ENCODE assay signal across 24 cellular contexts in genomic region chr19:45739498-45740439, GRCh38. TPM values are rescaled to one million over a fixed set of nuclear protein-coding genes. Genes with fewer than 3 reads are reported as not detected.
DNase-seq lines count a peak whose midpoint lies in the region; ATAC-seq and TF ChIP-seq lines count a peak whose summit lies in the region.
"Had no signal": no experiment of that assay in that cellular context is flagged by ENCODE, and none has a peak within 500 bp of the region (broad histone marks: within the 10 kb centered on the region; RNA-seq: fewer than 3 reads in every experiment).

No MANE protein-coding gene starts in this region.

- H3K9me3 Mint-ChIP-seq in GM23338: no peaks in the 10 kb centered on the region
- H3K9me3 Mint-ChIP-seq: activated naive CD8-positive, alpha-beta T cell treated with anti-CD3 and anti-CD28 coated beads, Interleukin-2, amount 10 ng/mL, durations not matched to agents 7 days and 5 days; activated T-helper 1 cell treated with anti-CD3 and anti-CD28 coated beads, Interleukin-12 subunit alpha, Interleukin-12 subunit beta, Interleukin-2, Interleukin-4 antibody, amounts not matched to agents 30 ng/mL and 10 ng/mL and 1 ng/mL, durations not matched to agents 14 hours and 24 hours and 36 hours; CD8-positive, alpha-beta T cell; naive thymus-derived CD8-positive, alpha-beta T cell; T-helper 1 cell treated with Interleukin-12 subunit alpha and Interleukin-12 subunit beta and Interleukin-4 antibody, amounts not matched to agents 30 μg/mL and 1 μg/mL, for 36 hours had no signal

- peaks cover 8% of the 10 kb centered on the region for H3K27me3 Mint-ChIP-seq in GM23338 (ENCODE audit: insufficient read depth, low read depth, poor library complexity)

- H3K36me3 Mint-ChIP-seq in GM23338 (ENCODE audit: low read depth): no peaks in the 10 kb centered on the region
- H3K36me3 Mint-ChIP-seq: activated naive CD8-positive, alpha-beta T cell treated with anti-CD3 and anti-CD28 coated beads, Interleukin-2, amount 10 ng/mL, durations not matched to agents 7 days and 5 days; CD8-positive, alpha-beta T cell; naive thymus-derived CD8-positive, alpha-beta T cell had no signal

- peak; percentile 57 for ATAC-seq in GM23338
- ATAC-seq: activated CD4-positive, CD25-positive, alpha-beta regulatory T cell treated with anti-CD3 and anti-CD28 coated beads, Interleukin-2, amount 50 U/mL, for 24 hours; CD8-positive, alpha-beta T cell; foreskin keratinocyte; naive thymus-derived CD8-positive, alpha-beta T cell; Panc1 had no signal

- H3K4me2 ChIP-seq in GM23338: no peak overlapping the region

- peak overlapping the region; percentile 29 for H2AFZ ChIP-seq in GM23338

- no peak overlapping the region for H3K27ac Mint-ChIP-seq in GM23338
- H3K27ac Mint-ChIP-seq: activated naive CD8-positive, alpha-beta T cell treated with anti-CD3 and anti-CD28 coated beads, Interleukin-2, amount 10 ng/mL, durations not matched to agents 7 days and 5 days; activated T-helper 1 cell treated with anti-CD3 and anti-CD28 coated beads, Interleukin-12 subunit alpha, Interleukin-12 subunit beta, Interleukin-2, Interleukin-4 antibody, amounts not matched to agents 30 ng/mL and 10 ng/mL and 1 ng/mL, durations not matched to agents 14 hours and 24 hours and 36 hours; CD8-positive, alpha-beta T cell; T-helper 1 cell treated with Interleukin-12 subunit alpha and Interleukin-12 subunit beta and Interleukin-4 antibody, amounts not matched to agents 30 μg/mL and 1 μg/mL, for 36 hours had no signal

- H3K4me1 ChIP-seq in GM23338 (ENCODE audit: insufficient read depth): no peaks in the 10 kb centered on the region
- H3K4me1 ChIP-seq: foreskin keratinocyte had no signal

- H3K4me1 Mint-ChIP-seq in GM23338: no peaks in the 10 kb centered on the region; the same call in 2 of the 3 replicates
- H3K4me1 Mint-ChIP-seq: activated naive CD8-positive, alpha-beta T cell treated with anti-CD3 and anti-CD28 coated beads, Interleukin-2, amount 10 ng/mL, durations not matched to agents 7 days and 5 days; naive thymus-derived CD8-positive, alpha-beta T cell had no signal

- no peaks in the 10 kb centered on the region for H3K79me2 ChIP-seq in GM23338 (replicated peaks; ENCODE audit: insufficient read depth)

- TF ChIP-seq CTCF in GM23338 (conservative IDR thresholded peaks at IDR 0.05; ENCODE audit: low read depth in 2 of 2): no peak

- H3F3A ChIP-seq in GM23338 (replicated peaks; ENCODE audit: low read depth): 0 out of 2 replicates have a peak, but pooled peaks cover 7% of the 10 kb centered on the region

- H4K20me1 ChIP-seq in GM23338 (replicated peaks; ENCODE audit: insufficient read depth): no peaks in the 10 kb centered on the region

- no peak overlapping the region for H3K27ac ChIP-seq in GM23338 (ENCODE audit: low read depth)
- H3K27ac ChIP-seq: brain microvascular endothelial cell, foreskin keratinocyte had no signal

- no peak overlapping the region for H3K4me3 Mint-ChIP-seq in GM23338
- H3K4me3 Mint-ChIP-seq: activated naive CD8-positive, alpha-beta T cell treated with anti-CD3 and anti-CD28 coated beads, Interleukin-2, amount 10 ng/mL, durations not matched to agents 7 days and 5 days; activated T-helper 1 cell treated with anti-CD3 and anti-CD28 coated beads, Interleukin-12 subunit alpha, Interleukin-12 subunit beta, Interleukin-2, Interleukin-4 antibody, amounts not matched to agents 30 ng/mL and 10 ng/mL and 1 ng/mL, durations not matched to agents 14 hours and 24 hours and 36 hours; CD8-positive, alpha-beta T cell; naive thymus-derived CD8-positive, alpha-beta T cell; T-helper 1 cell treated with Interleukin-12 subunit alpha and Interleukin-12 subunit beta and Interleukin-4 antibody, amounts not matched to agents 30 μg/mL and 1 μg/mL, for 36 hours had no signal

- H3K4me3 ChIP-seq in GM23338: no peak overlapping the region
- H3K4me3 ChIP-seq: MG63 had no signal

- no peaks in the 10 kb centered on the region for H3K27me3 ChIP-seq in GM23338 (ENCODE audit: insufficient read depth)
- H3K27me3 ChIP-seq: brain microvascular endothelial cell, foreskin keratinocyte, MG63 had no signal

- in situ Hi-C loops in ACHN (cut with HindIII; ENCODE audit: low pct_ligation_motif_present, low pct_unique_long_range_greater_than_20kb, low sequenced_read_pairs): no loop called here

- H3K9me2 ChIP-seq in GM23338 (ENCODE audit: insufficient read depth): no peaks in the 10 kb centered on the region; the same call in 1 of the 2 replicates

- peak; percentile 20 for DNase-seq in ACHN
- DNase-seq in GM23338 (ENCODE audit: low spot score): no peak
- peak; percentile 53 to 64 for DNase-seq in NOMO-1 (lab: John Stamatoyannopoulos, UW; ENCODE audit: unreplicated experiment in 2 of 2)
- peak; percentile 25 for DNase-seq in SW480 (ENCODE audit: low spot score)
- DNase-seq in NCI-H748 treated with DMSO at 0.1 percent for 48 hours (lab: John Stamatoyannopoulos, UW): no peak
- DNase-seq in SW 1271 (lab: John Stamatoyannopoulos, UW): no peak
- no peak for DNase-seq in stimulated activated CD4-positive, alpha-beta T cell treated with anti-CD3 and anti-CD28 coated beads, Interleukin-2, amount 100 ng/mL, for 24 hours
- no peak for DNase-seq in GM03348 (ENCODE audit: low spot score)
- DNase-seq: activated naive CD8-positive, alpha-beta T cell treated with anti-CD3 and anti-CD28 coated beads, Interleukin-2, amount 10 ng/mL, durations not matched to agents 7 days and 5 days; brain microvascular endothelial cell; CD8-positive, alpha-beta T cell; foreskin keratinocyte; kidney glomerular epithelial cell; mesenchymal stem cell; MG63; naive thymus-derived CD8-positive, alpha-beta T cell; NCI-H2081; NCI-H510A treated with DMSO at 0.1 percent for 48 hours had no signal

- no peaks in the 10 kb centered on the region for H3K36me3 ChIP-seq in GM23338 (ENCODE audit: insufficient read depth)
- H3K36me3 ChIP-seq: brain microvascular endothelial cell, MG63 had no signal

TF ChIP-seq in GM23338, 12 proteins besides CTCF, POLR2A, EP300 and RAD21 (continues in another document):
- no peak for TF ChIP-seq CREB1 (CRISPR knock-in tag; IDR thresholded peaks at IDR 0.05; ENCODE audit: low read depth)
- TF ChIP-seq EZH2 (IDR thresholded peaks at IDR 0.05; ENCODE audit: low read depth, unreplicated experiment): no peak
- no peak for TF ChIP-seq ZNF114 (CRISPR knock-in tag; IDR thresholded peaks at IDR 0.05)
- TF ChIP-seq NANOG (IDR thresholded peaks at IDR 0.05; ENCODE audit: borderline replicate concordance): no peak
- TF ChIP-seq POLR2AphosphoS5 (IDR thresholded peaks at IDR 0.05; ENCODE audit: low read depth): no peak
- TF ChIP-seq, protein P1, sequence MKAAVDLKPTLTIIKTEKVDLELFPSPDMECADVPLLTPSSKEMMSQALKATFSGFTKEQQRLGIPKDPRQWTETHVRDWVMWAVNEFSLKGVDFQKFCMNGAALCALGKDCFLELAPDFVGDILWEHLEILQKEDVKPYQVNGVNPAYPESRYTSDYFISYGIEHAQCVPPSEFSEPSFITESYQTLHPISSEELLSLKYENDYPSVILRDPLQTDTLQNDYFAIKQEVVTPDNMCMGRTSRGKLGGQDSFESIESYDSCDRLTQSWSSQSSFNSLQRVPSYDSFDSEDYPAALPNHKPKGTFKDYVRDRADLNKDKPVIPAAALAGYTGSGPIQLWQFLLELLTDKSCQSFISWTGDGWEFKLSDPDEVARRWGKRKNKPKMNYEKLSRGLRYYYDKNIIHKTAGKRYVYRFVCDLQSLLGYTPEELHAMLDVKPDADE (IDR thresholded peaks at IDR 0.05): no peak
- no peak for TF ChIP-seq JUNB (IDR thresholded peaks at IDR 0.05; ENCODE audit: unreplicated experiment)

RNA-seq across cellular contexts. Expression of gene MEIOSIN, which starts 6.5 kb away (rescaled TPM):
- 0.16 and 0.28 TPM in 2 replicates for total RNA-seq in GM23338 (2014; rRNA removed; shearing (Covaris generic))
- polyA plus RNA-seq in GM23338 (2016; fragmentation: Nextera tagmentation; extraction: Ambion mirVana): 0.21 TPM in 1 of 2 replicates, not detected in the other
- total RNA-seq: activated naive CD8-positive, alpha-beta T cell treated with anti-CD3 and anti-CD28 coated beads, Interleukin-2, amount 10 ng/mL, durations not matched to agents 7 days and 5 days; activated T-helper 1 cell treated with anti-CD3 and anti-CD28 coated beads, Interleukin-12 subunit alpha, Interleukin-12 subunit beta, Interleukin-2, Interleukin-4 antibody, amounts not matched to agents 30 ng/mL and 10 ng/mL and 1 ng/mL, durations not matched to agents 14 hours and 24 hours and 36 hours; CD8-positive, alpha-beta T cell; foreskin keratinocyte; naive thymus-derived CD8-positive, alpha-beta T cell; urinary bladder had no signal
- polyA plus RNA-seq: AG04450; foreskin keratinocyte; naive thymus-derived CD8-positive, alpha-beta T cell; urinary bladder had no signal

RNA-seq across cellular contexts. Expression of gene FBXO46, which starts 9.1 kb away (rescaled TPM):
- 34.4 and 35.8 TPM in 2 replicates for total RNA-seq in GM23338 (2014; rRNA removed; shearing (Covaris generic))
- 9.4 and 12.0 TPM in 2 replicates for polyA plus RNA-seq in GM23338 (2016; fragmentation: Nextera tagmentation; extraction: Ambion mirVana)

RNA-seq across cellular contexts. Expression of gene SIX5, which starts 29.3 kb away (rescaled TPM):
- total RNA-seq in GM23338 (2014; rRNA removed; shearing (Covaris generic)): 16.1 and 22.6 TPM in 2 replicates
- polyA plus RNA-seq in GM23338 (2016; fragmentation: Nextera tagmentation; extraction: Ambion mirVana): 10.1 and 12.4 TPM in 2 replicates

RNA-seq across cellular contexts. Expression of gene DMPK, which starts 42.5 kb away (rescaled TPM):
- total RNA-seq in GM23338 (2014; rRNA removed; shearing (Covaris generic)): 18.9 and 24.0 TPM in 2 replicates
- polyA plus RNA-seq in GM23338 (2016; fragmentation: Nextera tagmentation; extraction: Ambion mirVana): 9.2 and 9.8 TPM in 2 replicates

RNA-seq across cellular contexts. Expression of gene QPCTL, which starts 47.3 kb away (rescaled TPM):
- total RNA-seq in GM23338 (2014; rRNA removed; shearing (Covaris generic)): 23.0 and 26.2 TPM in 2 replicates
- polyA plus RNA-seq in GM23338 (2016; fragmentation: Nextera tagmentation; extraction: Ambion mirVana): 8.6 and 10.6 TPM in 2 replicates

Comparison
In these comparisons a context has a peak if more than half of its experiments do, and no peak if none do; other contexts are left out.
1. DNase-seq: peak in ACHN (single experiment), NOMO-1 (2 of 2) and SW480 (single experiment); none in GM23338 (single experiment), NCI-H748 treated with DMSO at 0.1 percent for 48 hours (single experiment), SW 1271 (0 of 2), stimulated activated CD4-positive, alpha-beta T cell treated with anti-CD3 and anti-CD28 coated beads, Interleukin-2, amount 100 ng/mL, for 24 hours (0 of 2) and GM03348 (single experiment).